1 cellular context compared by ENCODE assay signal in the genomic region with DNA sequence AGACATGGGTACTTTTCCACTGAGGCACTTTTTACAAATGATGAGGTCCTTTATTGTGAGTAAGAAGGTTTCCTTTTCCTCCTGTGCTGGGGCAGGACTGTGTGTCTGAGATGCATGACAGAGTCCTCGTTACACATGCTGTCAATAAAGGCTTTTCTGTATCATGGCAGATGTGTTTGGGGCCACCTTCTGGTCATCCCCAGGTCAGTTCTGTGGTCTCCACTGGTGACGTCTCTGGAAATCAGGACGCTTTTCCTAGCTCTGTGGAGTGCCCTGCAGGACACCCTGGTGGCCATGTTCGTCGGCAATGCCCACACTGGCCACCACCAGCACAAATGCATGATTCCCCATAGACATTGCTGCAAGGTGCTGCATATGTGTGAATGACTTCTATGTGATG.
TF ChIP-seq lines count a peak whose summit lies in the region.

No MANE protein-coding gene starts in this region.

TF ChIP-seq in K562, 482 proteins besides CTCF, POLR2A, EP300 and RAD21 (continued from another document and continues in another):
- TF ChIP-seq ZNF589 (CRISPR knock-in tag; IDR thresholded peaks at IDR 0.05; ENCODE audit: low read depth) (no peak), CXXC5 (CRISPR knock-in tag; IDR thresholded peaks at IDR 0.05) (peak; percentile 56; the same call in 1 of the 2 replicates), BCL6 (CRISPR knock-in tag; IDR thresholded peaks at IDR 0.05) (no peak), THRAP3 (IDR thresholded peaks at IDR 0.05; ENCODE audit: borderline replicate concordance) (no peak), HDGF (IDR thresholded peaks at IDR 0.05) (0 out of 2 replicates have a peak, but pooled peaks have one; percentile 17), POLR2AphosphoS5 (IDR thresholded peaks at IDR 0.05; ENCODE audit: control insufficient read depth, insufficient read depth, low read depth, low read length) (0 out of 2 replicates have a peak, but pooled peaks have one; percentile 19), CHD1 (IDR thresholded peaks at IDR 0.05; ENCODE audit: low read length) (no peak), SP1 (CRISPR knock-in tag; IDR thresholded peaks at IDR 0.05) (peak; percentile 39; the same call in 1 of the 2 replicates), ZKSCAN1 (IDR thresholded peaks at IDR 0.05; ENCODE audit: low read depth, low read length) (no peak), ZBTB8A (IDR thresholded peaks at IDR 0.05; ENCODE audit: partially characterized antibody) (no peak), SMC3 (conservative IDR thresholded peaks at IDR 0.05; ENCODE audit: insufficient read depth, low read depth, low read length) (peak; percentile 48; the same call in 1 of the 2 replicates), GTF2E2 (tag; IDR thresholded peaks at IDR 0.05) (no peak), SRSF7 (optimal IDR thresholded peaks at IDR 0.05; ENCODE audit: low read depth, low read length) (no peak), CBFA2T3 (IDR thresholded peaks at IDR 0.05) (no peak; the same call in 1 of the 2 replicates), MAZ (CRISPR knock-in tag; conservative IDR thresholded peaks at IDR 0.05 in 1 of 2, IDR thresholded peaks at IDR 0.05 in 1 of 2) (peak in 1 of 2 experiments; percentile 38; a peak in 2 of 4 replicates), DMBX1 (CRISPR knock-in tag; IDR thresholded peaks at IDR 0.05; ENCODE audit: borderline replicate concordance) (peak; percentile 53; the same call in 1 of the 2 replicates), ZNF707 (CRISPR knock-in tag; conservative IDR thresholded peaks at IDR 0.05) (no peak), ZFX (CRISPR knock-in tag; IDR thresholded peaks at IDR 0.05) (no peak), NCOA4 (IDR thresholded peaks at IDR 0.05; ENCODE audit: partially characterized antibody) (no peak), ZNF507 (tag; conservative IDR thresholded peaks at IDR 0.05) (no peak), ETV5 (CRISPR knock-in tag; IDR thresholded peaks at IDR 0.05; ENCODE audit: low read depth) (peak; percentile 67; the same call in 1 of the 2 replicates), NR2C2 (CRISPR knock-in tag; IDR thresholded peaks at IDR 0.05) (no peak), NR2C2 (tag; IDR thresholded peaks at IDR 0.05) (no peak), ZNF436 (CRISPR knock-in tag; IDR thresholded peaks at IDR 0.05) (no peak), RBM39 (optimal IDR thresholded peaks at IDR 0.05; ENCODE audit: low read depth, low read length) (no peak), ZZZ3 (IDR thresholded peaks at IDR 0.05) (no peak), NR2F6 (CRISPR knock-in tag; IDR thresholded peaks at IDR 0.05) (no peak), SIRT6 (IDR thresholded peaks at IDR 0.05; ENCODE audit: low read depth, low read length) (no peak), U2AF2 (optimal IDR thresholded peaks at IDR 0.05; ENCODE audit: low read depth, low read length) (no peak)
- TF ChIP-seq, protein P1, sequence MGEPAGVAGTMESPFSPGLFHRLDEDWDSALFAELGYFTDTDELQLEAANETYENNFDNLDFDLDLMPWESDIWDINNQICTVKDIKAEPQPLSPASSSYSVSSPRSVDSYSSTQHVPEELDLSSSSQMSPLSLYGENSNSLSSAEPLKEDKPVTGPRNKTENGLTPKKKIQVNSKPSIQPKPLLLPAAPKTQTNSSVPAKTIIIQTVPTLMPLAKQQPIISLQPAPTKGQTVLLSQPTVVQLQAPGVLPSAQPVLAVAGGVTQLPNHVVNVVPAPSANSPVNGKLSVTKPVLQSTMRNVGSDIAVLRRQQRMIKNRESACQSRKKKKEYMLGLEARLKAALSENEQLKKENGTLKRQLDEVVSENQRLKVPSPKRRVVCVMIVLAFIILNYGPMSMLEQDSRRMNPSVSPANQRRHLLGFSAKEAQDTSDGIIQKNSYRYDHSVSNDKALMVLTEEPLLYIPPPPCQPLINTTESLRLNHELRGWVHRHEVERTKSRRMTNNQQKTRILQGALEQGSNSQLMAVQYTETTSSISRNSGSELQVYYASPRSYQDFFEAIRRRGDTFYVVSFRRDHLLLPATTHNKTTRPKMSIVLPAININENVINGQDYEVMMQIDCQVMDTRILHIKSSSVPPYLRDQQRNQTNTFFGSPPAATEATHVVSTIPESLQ (CRISPR knock-in tag; IDR thresholded peaks at IDR 0.05): no peak
- TF ChIP-seq, protein P2, sequence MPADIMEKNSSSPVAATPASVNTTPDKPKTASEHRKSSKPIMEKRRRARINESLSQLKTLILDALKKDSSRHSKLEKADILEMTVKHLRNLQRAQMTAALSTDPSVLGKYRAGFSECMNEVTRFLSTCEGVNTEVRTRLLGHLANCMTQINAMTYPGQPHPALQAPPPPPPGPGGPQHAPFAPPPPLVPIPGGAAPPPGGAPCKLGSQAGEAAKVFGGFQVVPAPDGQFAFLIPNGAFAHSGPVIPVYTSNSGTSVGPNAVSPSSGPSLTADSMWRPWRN (IDR thresholded peaks at IDR 0.05; ENCODE audit: low read depth): no peak
- TF ChIP-seq, protein P3, sequence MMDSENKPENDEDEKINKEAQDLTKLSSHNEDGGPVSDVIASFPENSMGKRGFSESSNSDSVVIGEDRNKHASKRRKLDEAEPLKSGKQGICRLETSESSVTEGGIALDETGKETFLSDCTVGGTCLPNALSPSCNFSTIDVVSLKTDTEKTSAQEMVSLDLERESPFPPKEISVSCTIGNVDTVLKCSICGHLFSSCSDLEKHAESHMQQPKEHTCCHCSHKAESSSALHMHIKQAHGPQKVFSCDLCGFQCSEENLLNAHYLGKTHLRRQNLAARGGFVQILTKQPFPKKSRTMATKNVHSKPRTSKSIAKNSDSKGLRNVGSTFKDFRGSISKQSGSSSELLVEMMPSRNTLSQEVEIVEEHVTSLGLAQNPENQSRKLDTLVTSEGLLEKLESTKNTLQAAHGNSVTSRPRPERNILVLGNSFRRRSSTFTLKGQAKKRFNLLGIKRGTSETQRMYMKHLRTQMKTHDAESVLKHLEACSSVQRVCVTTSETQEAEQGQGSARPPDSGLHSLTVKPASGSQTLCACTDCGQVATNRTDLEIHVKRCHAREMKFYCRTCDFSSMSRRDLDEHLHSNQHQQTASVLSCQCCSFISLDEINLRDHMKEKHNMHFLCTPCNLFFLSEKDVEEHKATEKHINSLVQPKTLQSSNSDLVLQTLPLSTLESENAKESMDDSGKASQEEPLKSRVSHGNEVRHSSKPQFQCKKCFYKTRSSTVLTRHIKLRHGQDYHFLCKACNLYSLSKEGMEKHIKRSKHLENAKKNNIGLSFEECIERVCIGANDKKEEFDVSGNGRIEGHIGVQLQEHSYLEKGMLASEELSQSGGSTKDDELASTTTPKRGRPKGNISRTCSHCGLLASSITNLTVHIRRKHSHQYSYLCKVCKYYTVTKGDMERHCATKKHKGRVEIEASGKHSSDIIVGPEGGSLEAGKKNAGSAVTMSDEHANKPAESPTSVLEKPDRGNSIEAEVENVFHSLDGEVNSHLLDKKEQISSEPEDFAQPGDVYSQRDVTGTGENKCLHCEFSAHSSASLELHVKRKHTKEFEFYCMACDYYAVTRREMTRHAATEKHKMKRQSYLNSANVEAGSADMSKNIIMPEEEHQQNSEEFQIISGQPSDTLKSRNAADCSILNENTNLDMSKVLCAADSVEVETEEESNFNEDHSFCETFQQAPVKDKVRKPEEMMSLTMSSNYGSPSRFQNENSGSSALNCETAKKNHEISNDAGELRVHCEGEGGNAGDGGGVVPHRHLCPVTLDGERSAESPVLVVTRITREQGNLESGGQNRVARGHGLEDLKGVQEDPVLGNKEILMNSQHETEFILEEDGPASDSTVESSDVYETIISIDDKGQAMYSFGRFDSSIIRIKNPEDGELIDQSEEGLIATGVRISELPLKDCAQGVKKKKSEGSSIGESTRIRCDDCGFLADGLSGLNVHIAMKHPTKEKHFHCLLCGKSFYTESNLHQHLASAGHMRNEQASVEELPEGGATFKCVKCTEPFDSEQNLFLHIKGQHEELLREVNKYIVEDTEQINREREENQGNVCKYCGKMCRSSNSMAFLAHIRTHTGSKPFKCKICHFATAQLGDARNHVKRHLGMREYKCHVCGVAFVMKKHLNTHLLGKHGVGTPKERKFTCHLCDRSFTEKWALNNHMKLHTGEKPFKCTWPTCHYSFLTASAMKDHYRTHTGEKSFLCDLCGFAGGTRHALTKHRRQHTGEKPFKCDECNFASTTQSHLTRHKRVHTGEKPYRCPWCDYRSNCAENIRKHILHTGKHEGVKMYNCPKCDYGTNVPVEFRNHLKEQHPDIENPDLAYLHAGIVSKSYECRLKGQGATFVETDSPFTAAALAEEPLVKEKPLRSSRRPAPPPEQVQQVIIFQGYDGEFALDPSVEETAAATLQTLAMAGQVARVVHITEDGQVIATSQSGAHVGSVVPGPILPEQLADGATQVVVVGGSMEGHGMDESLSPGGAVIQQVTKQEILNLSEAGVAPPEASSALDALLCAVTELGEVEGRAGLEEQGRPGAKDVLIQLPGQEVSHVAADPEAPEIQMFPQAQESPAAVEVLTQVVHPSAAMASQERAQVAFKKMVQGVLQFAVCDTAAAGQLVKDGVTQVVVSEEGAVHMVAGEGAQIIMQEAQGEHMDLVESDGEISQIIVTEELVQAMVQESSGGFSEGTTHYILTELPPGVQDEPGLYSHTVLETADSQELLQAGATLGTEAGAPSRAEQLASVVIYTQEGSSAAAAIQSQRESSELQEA (IDR thresholded peaks at IDR 0.05; ENCODE audit: low read depth): no peak
- TF ChIP-seq, protein P4, sequence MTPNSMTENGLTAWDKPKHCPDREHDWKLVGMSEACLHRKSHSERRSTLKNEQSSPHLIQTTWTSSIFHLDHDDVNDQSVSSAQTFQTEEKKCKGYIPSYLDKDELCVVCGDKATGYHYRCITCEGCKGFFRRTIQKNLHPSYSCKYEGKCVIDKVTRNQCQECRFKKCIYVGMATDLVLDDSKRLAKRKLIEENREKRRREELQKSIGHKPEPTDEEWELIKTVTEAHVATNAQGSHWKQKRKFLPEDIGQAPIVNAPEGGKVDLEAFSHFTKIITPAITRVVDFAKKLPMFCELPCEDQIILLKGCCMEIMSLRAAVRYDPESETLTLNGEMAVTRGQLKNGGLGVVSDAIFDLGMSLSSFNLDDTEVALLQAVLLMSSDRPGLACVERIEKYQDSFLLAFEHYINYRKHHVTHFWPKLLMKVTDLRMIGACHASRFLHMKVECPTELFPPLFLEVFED (CRISPR knock-in tag; conservative IDR thresholded peaks at IDR 0.05): no peak
- TF ChIP-seq, protein P5, sequence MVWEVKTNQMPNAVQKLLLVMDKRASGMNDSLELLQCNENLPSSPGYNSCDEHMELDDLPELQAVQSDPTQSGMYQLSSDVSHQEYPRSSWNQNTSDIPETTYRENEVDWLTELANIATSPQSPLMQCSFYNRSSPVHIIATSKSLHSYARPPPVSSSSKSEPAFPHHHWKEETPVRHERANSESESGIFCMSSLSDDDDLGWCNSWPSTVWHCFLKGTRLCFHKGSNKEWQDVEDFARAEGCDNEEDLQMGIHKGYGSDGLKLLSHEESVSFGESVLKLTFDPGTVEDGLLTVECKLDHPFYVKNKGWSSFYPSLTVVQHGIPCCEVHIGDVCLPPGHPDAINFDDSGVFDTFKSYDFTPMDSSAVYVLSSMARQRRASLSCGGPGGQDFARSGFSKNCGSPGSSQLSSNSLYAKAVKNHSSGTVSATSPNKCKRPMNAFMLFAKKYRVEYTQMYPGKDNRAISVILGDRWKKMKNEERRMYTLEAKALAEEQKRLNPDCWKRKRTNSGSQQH (CRISPR knock-in tag; IDR thresholded peaks at IDR 0.05): no peak
- TF ChIP-seq, protein P6, sequence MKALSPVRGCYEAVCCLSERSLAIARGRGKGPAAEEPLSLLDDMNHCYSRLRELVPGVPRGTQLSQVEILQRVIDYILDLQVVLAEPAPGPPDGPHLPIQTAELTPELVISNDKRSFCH (CRISPR knock-in tag; IDR thresholded peaks at IDR 0.05): no peak
- TF ChIP-seq, protein P6 (tag; IDR thresholded peaks at IDR 0.05): no peak; the same call in 1 of the 2 replicates
- TF ChIP-seq, protein P7, sequence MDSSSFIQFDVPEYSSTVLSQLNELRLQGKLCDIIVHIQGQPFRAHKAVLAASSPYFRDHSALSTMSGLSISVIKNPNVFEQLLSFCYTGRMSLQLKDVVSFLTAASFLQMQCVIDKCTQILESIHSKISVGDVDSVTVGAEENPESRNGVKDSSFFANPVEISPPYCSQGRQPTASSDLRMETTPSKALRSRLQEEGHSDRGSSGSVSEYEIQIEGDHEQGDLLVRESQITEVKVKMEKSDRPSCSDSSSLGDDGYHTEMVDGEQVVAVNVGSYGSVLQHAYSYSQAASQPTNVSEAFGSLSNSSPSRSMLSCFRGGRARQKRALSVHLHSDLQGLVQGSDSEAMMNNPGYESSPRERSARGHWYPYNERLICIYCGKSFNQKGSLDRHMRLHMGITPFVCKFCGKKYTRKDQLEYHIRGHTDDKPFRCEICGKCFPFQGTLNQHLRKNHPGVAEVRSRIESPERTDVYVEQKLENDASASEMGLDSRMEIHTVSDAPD (CRISPR knock-in tag; IDR thresholded peaks at IDR 0.05): no peak
- TF ChIP-seq, protein P8, sequence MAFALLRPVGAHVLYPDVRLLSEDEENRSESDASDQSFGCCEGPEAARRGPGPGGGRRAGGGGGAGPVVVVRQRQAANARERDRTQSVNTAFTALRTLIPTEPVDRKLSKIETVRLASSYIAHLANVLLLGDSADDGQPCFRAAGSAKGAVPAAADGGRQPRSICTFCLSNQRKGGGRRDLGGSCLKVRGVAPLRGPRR (CRISPR knock-in tag; IDR thresholded peaks at IDR 0.05): no peak
- TF ChIP-seq, protein P9, sequence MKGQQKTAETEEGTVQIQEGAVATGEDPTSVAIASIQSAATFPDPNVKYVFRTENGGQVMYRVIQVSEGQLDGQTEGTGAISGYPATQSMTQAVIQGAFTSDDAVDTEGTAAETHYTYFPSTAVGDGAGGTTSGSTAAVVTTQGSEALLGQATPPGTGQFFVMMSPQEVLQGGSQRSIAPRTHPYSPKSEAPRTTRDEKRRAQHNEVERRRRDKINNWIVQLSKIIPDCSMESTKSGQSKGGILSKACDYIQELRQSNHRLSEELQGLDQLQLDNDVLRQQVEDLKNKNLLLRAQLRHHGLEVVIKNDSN (CRISPR knock-in tag; IDR thresholded peaks at IDR 0.05): no peak
- TF ChIP-seq, protein P10, sequence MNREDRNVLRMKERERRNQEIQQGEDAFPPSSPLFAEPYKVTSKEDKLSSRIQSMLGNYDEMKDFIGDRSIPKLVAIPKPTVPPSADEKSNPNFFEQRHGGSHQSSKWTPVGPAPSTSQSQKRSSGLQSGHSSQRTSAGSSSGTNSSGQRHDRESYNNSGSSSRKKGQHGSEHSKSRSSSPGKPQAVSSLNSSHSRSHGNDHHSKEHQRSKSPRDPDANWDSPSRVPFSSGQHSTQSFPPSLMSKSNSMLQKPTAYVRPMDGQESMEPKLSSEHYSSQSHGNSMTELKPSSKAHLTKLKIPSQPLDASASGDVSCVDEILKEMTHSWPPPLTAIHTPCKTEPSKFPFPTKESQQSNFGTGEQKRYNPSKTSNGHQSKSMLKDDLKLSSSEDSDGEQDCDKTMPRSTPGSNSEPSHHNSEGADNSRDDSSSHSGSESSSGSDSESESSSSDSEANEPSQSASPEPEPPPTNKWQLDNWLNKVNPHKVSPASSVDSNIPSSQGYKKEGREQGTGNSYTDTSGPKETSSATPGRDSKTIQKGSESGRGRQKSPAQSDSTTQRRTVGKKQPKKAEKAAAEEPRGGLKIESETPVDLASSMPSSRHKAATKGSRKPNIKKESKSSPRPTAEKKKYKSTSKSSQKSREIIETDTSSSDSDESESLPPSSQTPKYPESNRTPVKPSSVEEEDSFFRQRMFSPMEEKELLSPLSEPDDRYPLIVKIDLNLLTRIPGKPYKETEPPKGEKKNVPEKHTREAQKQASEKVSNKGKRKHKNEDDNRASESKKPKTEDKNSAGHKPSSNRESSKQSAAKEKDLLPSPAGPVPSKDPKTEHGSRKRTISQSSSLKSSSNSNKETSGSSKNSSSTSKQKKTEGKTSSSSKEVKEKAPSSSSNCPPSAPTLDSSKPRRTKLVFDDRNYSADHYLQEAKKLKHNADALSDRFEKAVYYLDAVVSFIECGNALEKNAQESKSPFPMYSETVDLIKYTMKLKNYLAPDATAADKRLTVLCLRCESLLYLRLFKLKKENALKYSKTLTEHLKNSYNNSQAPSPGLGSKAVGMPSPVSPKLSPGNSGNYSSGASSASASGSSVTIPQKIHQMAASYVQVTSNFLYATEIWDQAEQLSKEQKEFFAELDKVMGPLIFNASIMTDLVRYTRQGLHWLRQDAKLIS (CRISPR knock-in tag; IDR thresholded peaks at IDR 0.05): no peak
